In genomic region chr5:140674211-140674610, GRCh38 we compare ENCODE assay signal across 2 cellular contexts.
A peak's percentile ranks its signal among the peaks of the same experiment; 100 is the strongest.
TF ChIP-seq lines count a peak whose summit lies in the region.

No MANE protein-coding gene starts in this region.

TF ChIP-seq in SK-N-SH, 30 proteins besides CTCF, POLR2A, EP300 and RAD21 (continued from another document):
- TF ChIP-seq IRF3 (IDR thresholded peaks at IDR 0.05; ENCODE audit: low read depth, low read length), result no peak
- 0 out of 2 replicates have a peak, but pooled peaks have one; percentile 5 for TF ChIP-seq POLR2AphosphoS5 (IDR thresholded peaks at IDR 0.05; ENCODE audit: low read depth, low read length)
- no peak for TF ChIP-seq MAX (IDR thresholded peaks at IDR 0.05; ENCODE audit: low read depth)

TF ChIP-seq in SK-N-SH treated with all-trans-retinoic acid at 6 μM for 48 hours, 23 proteins besides CTCF, POLR2A, EP300 and RAD21:
- TF ChIP-seq POU6F1 (CRISPR knock-in tag; IDR thresholded peaks at IDR 0.05; ENCODE audit: borderline replicate concordance, low read depth) (no peak), ZNF70 (CRISPR knock-in tag; IDR thresholded peaks at IDR 0.05) (no peak), BACH2 (CRISPR knock-in tag; IDR thresholded peaks at IDR 0.05; ENCODE audit: borderline replicate concordance) (no peak), ZFP3 (CRISPR knock-in tag; IDR thresholded peaks at IDR 0.05) (no peak), ESRRG (CRISPR knock-in tag; IDR thresholded peaks at IDR 0.05) (no peak), SNAI2 (CRISPR knock-in tag; IDR thresholded peaks at IDR 0.05) (no peak)
